ENCODE assay signal across 10 cellular contexts in the genomic region with DNA sequence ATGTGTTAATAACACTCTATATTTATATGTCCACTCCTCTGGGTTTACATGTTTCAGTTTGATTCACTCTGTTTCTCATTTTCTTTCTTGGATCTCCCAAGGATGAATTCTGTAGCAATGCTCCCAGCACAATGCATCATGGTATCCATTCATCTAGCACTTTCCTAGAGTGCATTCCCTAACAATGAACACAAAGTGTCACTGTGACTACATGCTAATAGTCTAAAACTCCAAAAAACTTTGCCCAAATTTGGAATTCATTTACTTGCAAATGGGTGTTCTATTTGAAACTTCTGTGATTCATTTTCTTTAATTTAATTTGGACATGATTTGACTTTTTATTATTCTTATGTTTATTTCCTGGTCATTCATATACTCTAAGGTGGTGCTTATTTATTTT.
DNase-seq lines count a peak whose midpoint lies in the region; ATAC-seq and TF ChIP-seq lines count a peak whose summit lies in the region.
"Had no signal": no experiment of that assay in that cellular context is flagged by ENCODE, and none has a peak within 500 bp of the region (broad histone marks: within the 10 kb centered on the region; RNA-seq: fewer than 3 reads in every experiment).

No MANE protein-coding gene starts in this region.

- TF ChIP-seq CTCF in NB4 (IDR thresholded peaks at IDR 0.05; ENCODE audit: low read depth, low read length) (no peak), osteocyte (IDR thresholded peaks at IDR 0.05) (peak; percentile 25)

- H3K4me3 Mint-ChIP-seq in osteocyte (ENCODE audit: unreplicated experiment), result no peak overlapping the region
- H3K4me3 Mint-ChIP-seq: activated CD4-positive, alpha-beta T cell treated with anti-CD3 and anti-CD28 coated beads, Interleukin-2, amount 10 ng/mL, durations not matched to agents 7 days and 5 days had no signal

- H3K4me1 Mint-ChIP-seq in osteocyte (ENCODE audit: unreplicated experiment), result no peaks in the 10 kb centered on the region
- H3K4me1 Mint-ChIP-seq: activated CD4-positive, alpha-beta T cell treated with anti-CD3 and anti-CD28 coated beads, Interleukin-2, amount 10 ng/mL, durations not matched to agents 7 days and 5 days had no signal

- no peaks in the 10 kb centered on the region for H3K9me3 Mint-ChIP-seq in osteocyte (ENCODE audit: unreplicated experiment)
- H3K9me3 Mint-ChIP-seq: activated CD4-positive, alpha-beta T cell treated with anti-CD3 and anti-CD28 coated beads, Interleukin-2, amount 10 ng/mL, durations not matched to agents 7 days and 5 days had no signal

- H3K27me3 Mint-ChIP-seq in osteocyte (ENCODE audit: unreplicated experiment), result no peaks in the 10 kb centered on the region
- H3K27me3 Mint-ChIP-seq: activated CD4-positive, alpha-beta T cell treated with anti-CD3 and anti-CD28 coated beads, Interleukin-2, amount 10 ng/mL, durations not matched to agents 7 days and 5 days had no signal

- H3K4me3 ChIP-seq in NB4 (ENCODE audit: low read depth, low read length), result no peak overlapping the region

- no peak for ATAC-seq in GM21576 (IDR thresholded peaks at IDR 0.05; ENCODE audit: unreplicated experiment)

- H3K27ac Mint-ChIP-seq in osteocyte (ENCODE audit: unreplicated experiment), result no peak overlapping the region
- H3K27ac Mint-ChIP-seq: activated CD4-positive, alpha-beta T cell treated with anti-CD3 and anti-CD28 coated beads, Interleukin-2, amount 10 ng/mL, durations not matched to agents 7 days and 5 days had no signal

- H3K36me3 Mint-ChIP-seq in osteocyte (ENCODE audit: unreplicated experiment), result no peaks in the 10 kb centered on the region

- DNase-seq in NCI-H2107 treated with DMSO at 0.1 percent for 48 hours (lab: John Stamatoyannopoulos, UW; ENCODE audit: unreplicated experiment), result peak; percentile 2
- DNase-seq in NCI-H2107 (lab: John Stamatoyannopoulos, UW), result no peak
- peak; percentile 7 for DNase-seq in NB4 (ENCODE audit: low read depth)
- peak; percentile 6 to 28 for DNase-seq in dermis microvascular lymphatic vessel endothelial cell (ENCODE audit: low read depth in 2 of 2)
- no peak for DNase-seq in osteocyte (ENCODE audit: extremely low spot score, unreplicated experiment)
- no peak for DNase-seq in stimulated activated CD4-positive, alpha-beta T cell treated with anti-CD3 and anti-CD28 coated beads, Interleukin-2, amount 100 ng/mL, for 48 hours
- no peak for DNase-seq in SW480 (ENCODE audit: low spot score)
- DNase-seq: activated CD4-positive, alpha-beta T cell treated with anti-CD3 and anti-CD28 coated beads, Interleukin-2, amount 10 ng/mL, durations not matched to agents 7 days and 5 days; stimulated activated CD4-positive, alpha-beta T cell treated with anti-CD3 and anti-CD28 coated beads, Interleukin-4, amount 100 ng/mL, for 1 hour had no signal

- no peak for TF ChIP-seq POLR2A in NB4 (IDR thresholded peaks at IDR 0.05; ENCODE audit: extremely low read depth, insufficient read length)

Comparison
In these comparisons a context has a peak if more than half of its experiments do, and no peak if none do; other contexts are left out.
1. DNase-seq: peak in NCI-H2107 treated with DMSO at 0.1 percent for 48 hours (single experiment), NB4 (single experiment) and dermis microvascular lymphatic vessel endothelial cell (2 of 2); none in NCI-H2107 (single experiment), osteocyte (single experiment), stimulated activated CD4-positive, alpha-beta T cell treated with anti-CD3 and anti-CD28 coated beads, Interleukin-2, amount 100 ng/mL, for 48 hours (0 of 2) and SW480 (single experiment).